ENCODE assay signal across 24 cellular contexts in genomic region chr1:68827261-68827660, GRCh38.
"Had no signal": no experiment of that assay in that cellular context is flagged by ENCODE, and none has a peak within 500 bp of the region (broad histone marks: within the 10 kb centered on the region; RNA-seq: fewer than 3 reads in every experiment).

No MANE protein-coding gene starts in this region.

- H3K9me3 ChIP-seq: colonic mucosa had no signal

- H3K27me3 ChIP-seq: colonic mucosa, dorsolateral prefrontal cortex, esophagus muscularis mucosa, esophagus squamous epithelium, foreskin keratinocyte, gastrocnemius medialis, gastroesophageal sphincter, heart left ventricle, heart right ventricle had no signal

- DNase-seq: colonic mucosa; cortex of kidney; dermis blood vessel endothelial cell; dorsolateral prefrontal cortex; effector CD4-positive, alpha-beta T cell; effector CD8-positive, alpha-beta T cell; effector memory CD4-positive, alpha-beta T cell; effector memory CD8-positive, alpha-beta T cell; endodermal cell; erythroblast; esophagus squamous epithelium; foreskin fibroblast; foreskin keratinocyte; foreskin melanocyte; gastrocnemius medialis; glutamatergic neuron; head of caudate nucleus; heart left ventricle; heart right ventricle had no signal

- H3K4me1 ChIP-seq: colonic mucosa, esophagus muscularis mucosa, esophagus squamous epithelium, foreskin keratinocyte, gastrocnemius medialis, gastroesophageal sphincter, heart left ventricle, heart right ventricle had no signal

- H3K27ac ChIP-seq: colonic mucosa, coronary artery, dorsolateral prefrontal cortex, epithelial cell of prostate, esophagus muscularis mucosa, esophagus squamous epithelium, foreskin keratinocyte, gastrocnemius medialis, gastroesophageal sphincter, heart left ventricle, heart right ventricle had no signal

- H3K36me3 ChIP-seq: colonic mucosa, esophagus muscularis mucosa, esophagus squamous epithelium, gastrocnemius medialis, gastroesophageal sphincter, heart left ventricle, heart right ventricle had no signal

- ATAC-seq: effector memory CD8-positive, alpha-beta T cell; esophagus mucosa; foreskin keratinocyte; gastrocnemius medialis; gastroesophageal sphincter; heart left ventricle; heart right ventricle had no signal

- H3K4me3 ChIP-seq: colonic mucosa, coronary artery, dorsolateral prefrontal cortex, esophagus muscularis mucosa, esophagus squamous epithelium, gastrocnemius medialis, gastroesophageal sphincter, heart left ventricle, heart right ventricle had no signal
